9 cellular contexts compared by ENCODE assay signal in the genomic region with DNA sequence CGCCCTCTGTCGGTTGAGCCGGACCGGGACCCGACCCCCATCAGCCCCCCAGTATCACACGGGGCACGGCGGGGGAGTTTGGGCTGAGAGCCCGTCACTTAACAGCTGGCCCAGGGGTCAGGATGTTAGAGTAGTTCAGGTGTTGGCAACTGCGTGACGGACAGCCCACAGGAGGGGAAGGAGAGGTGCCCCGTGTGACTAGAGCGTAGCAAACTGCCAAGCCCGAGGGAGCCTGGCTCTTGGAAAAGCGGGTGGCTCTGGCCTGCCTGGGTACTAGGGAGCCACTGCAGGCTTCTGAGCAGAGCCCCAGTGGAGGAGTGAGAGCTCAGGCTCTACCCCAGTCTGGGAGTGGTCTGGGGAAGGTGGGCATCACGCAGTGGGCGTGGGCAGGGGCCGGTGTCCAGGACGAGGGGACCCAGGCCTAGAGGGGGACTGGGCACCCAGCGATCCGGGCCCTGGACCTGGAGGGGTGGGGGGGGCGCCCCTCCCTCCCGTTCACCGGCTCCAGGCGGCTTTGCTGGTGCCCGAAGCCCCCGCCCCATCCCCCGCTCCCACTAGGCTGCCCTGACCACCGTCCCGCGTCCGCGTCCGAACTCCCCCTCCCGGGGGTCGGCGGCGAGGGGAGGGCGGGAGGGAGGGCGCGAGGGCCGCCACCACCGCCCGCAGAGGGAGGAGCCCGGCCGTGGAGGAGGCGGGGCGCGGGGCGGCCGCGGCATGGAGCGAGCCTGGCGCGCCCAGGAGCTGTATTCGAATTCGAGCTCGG.
A peak's percentile ranks its signal among the peaks of the same experiment; 100 is the strongest.
DNase-seq lines count a peak whose midpoint lies in the region; ATAC-seq, FAIRE-seq and TF ChIP-seq lines count a peak whose summit lies in the region.
"Had no signal": no experiment of that assay in that cellular context is flagged by ENCODE, and none has a peak within 500 bp of the region (broad histone marks: within the 10 kb centered on the region; RNA-seq: fewer than 3 reads in every experiment).

No MANE protein-coding gene starts in this region.

- no peak for ATAC-seq in GM18519 (IDR thresholded peaks at IDR 0.05; ENCODE audit: low FRiP score, unreplicated experiment)
- no peak for ATAC-seq in GM18858 (IDR thresholded peaks at IDR 0.05; ENCODE audit: unreplicated experiment)
- ATAC-seq in HG02870 (IDR thresholded peaks at IDR 0.05; ENCODE audit: unreplicated experiment): no peak

- no peak for TF ChIP-seq POLR2A in H54 (IDR thresholded peaks at IDR 0.05; ENCODE audit: low read depth, low read length)

- in situ Hi-C loops in astrocyte of the cerebellum (cut with HindIII; ENCODE audit: low sequenced_read_pairs): no loop called here

- DNase-seq in H54 (ENCODE audit: insufficient read length, low spot score): peak; percentile 47
- DNase-seq in astrocyte of the cerebellum (ENCODE audit: low read depth): no peak
- DNase-seq in hepatic stellate cell (ENCODE audit: low spot score): peak; percentile 48
- DNase-seq in skeletal muscle cell (ENCODE audit: low read depth): no peak
- DNase-seq in NCI-H2081 treated with DMSO at 0.1 percent for 48 hours (lab: John Stamatoyannopoulos, UW): no peak
- DNase-seq: amniotic stem cell had no signal

- peak overlapping the region; percentile 45 for H3K4me3 ChIP-seq in astrocyte of the cerebellum (ENCODE audit: low read depth, low read length)
- peak overlapping the region; percentile 56 for H3K4me3 ChIP-seq in skeletal muscle cell (ENCODE audit: low read depth, low read length)

- no peak for FAIRE-seq in H54 (lab: Jason Lieb, UNC)

- TF ChIP-seq CTCF in astrocyte of the cerebellum (IDR thresholded peaks at IDR 0.05; ENCODE audit: low read depth, low read length, missing control alignments): peak; percentile 71

Comparison
In these comparisons a context has a peak if more than half of its experiments do, and no peak if none do; other contexts are left out.
1. DNase-seq: peak in H54 (single experiment) and hepatic stellate cell (single experiment); none in astrocyte of the cerebellum (single experiment), skeletal muscle cell (single experiment) and NCI-H2081 treated with DMSO at 0.1 percent for 48 hours (single experiment).